In the genomic region with DNA sequence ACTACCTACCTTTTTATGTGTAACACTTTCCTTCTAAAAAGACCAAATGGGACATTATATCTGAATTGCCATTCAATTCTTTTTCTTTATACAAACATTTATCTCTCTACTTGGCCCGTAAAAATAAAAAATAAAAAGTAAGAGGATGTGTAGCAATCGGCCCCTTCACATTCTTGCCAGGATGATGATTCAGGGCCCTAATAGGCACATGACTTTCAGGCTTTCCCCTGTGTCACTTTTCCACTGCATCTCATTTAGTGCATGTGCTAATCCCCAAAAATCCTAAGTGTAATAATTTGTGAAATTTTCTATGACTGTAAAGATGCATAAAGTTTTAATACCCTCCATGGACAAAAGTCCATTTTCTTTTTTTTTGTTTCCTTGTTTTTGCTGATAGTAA, we compare ENCODE assay signal across 14 cellular contexts. TPM values are rescaled to one million over a fixed set of nuclear protein-coding genes. Genes with fewer than 3 reads are reported as not detected.
DNase-seq lines count a peak whose midpoint lies in the region; FAIRE-seq and TF ChIP-seq lines count a peak whose summit lies in the region.
"Had no signal": no experiment of that assay in that cellular context is flagged by ENCODE, and none has a peak within 500 bp of the region (broad histone marks: within the 10 kb centered on the region; RNA-seq: fewer than 3 reads in every experiment).

No MANE protein-coding gene starts in this region.

- POLR2A ChIA-PET in activated CD4-positive, alpha-beta T cell treated with anti-CD3 and anti-CD28 coated beads, Interleukin-2, amount 10 ng/mL, durations not matched to agents 7 days and 5 days (lab: Charles Lee) = no interaction called here

- peak overlapping the region; percentile 43 for H3K9ac ChIP-seq in smooth muscle cell (ENCODE audit: low read depth)

- intact Hi-C loops in activated CD4-positive, alpha-beta T cell treated with anti-CD3 and anti-CD28 coated beads, Interleukin-2, amount 10 ng/mL, durations not matched to agents 24 days and 14 days (cut with micrococcal nuclease) = no loop called here

- H3K27ac Mint-ChIP-seq in activated CD4-positive, alpha-beta T cell treated with anti-CD3 and anti-CD28 coated beads, Interleukin-2, amount 10 ng/mL, durations not matched to agents 7 days and 5 days = no peak overlapping the region
- no peak overlapping the region for H3K27ac Mint-ChIP-seq in activated CD4-positive, alpha-beta T cell treated with anti-CD3 and anti-CD28 coated beads, Interleukin-2, amount 10 ng/mL, durations not matched to agents 24 days and 14 days

- H2AFZ ChIP-seq in smooth muscle cell (ENCODE audit: low read depth) = no peak overlapping the region

- peak; percentile 10 for FAIRE-seq in RCC 7860 (lab: Jason Lieb, UNC)
- FAIRE-seq: GM18507 had no signal

- H3K36me3 Mint-ChIP-seq in activated CD4-positive, alpha-beta T cell treated with anti-CD3 and anti-CD28 coated beads, Interleukin-2, amount 10 ng/mL, durations not matched to agents 7 days and 5 days (ENCODE audit: low read depth) = peaks cover 2% of the 10 kb centered on the region
- peaks cover 2% of the 10 kb centered on the region for H3K36me3 Mint-ChIP-seq in activated CD4-positive, alpha-beta T cell treated with anti-CD3 and anti-CD28 coated beads, Interleukin-2, amount 10 ng/mL, durations not matched to agents 24 days and 14 days (ENCODE audit: low read depth)

- peak; percentile 66 for DNase-seq in GM04504 (ENCODE audit: low read depth)
- no peak for DNase-seq in RCC 7860 (ENCODE audit: low spot score)
- DNase-seq in fibroblast of pulmonary artery (ENCODE audit: low read depth) = peak; percentile 87
- no peak for DNase-seq in smooth muscle cell (lab: John Stamatoyannopoulos, UW; ENCODE audit: unreplicated experiment)
- no peak for DNase-seq in COR-L47 (lab: John Stamatoyannopoulos, UW)
- no peak for DNase-seq in activated CD4-positive, alpha-beta T cell treated with anti-CD3 and anti-CD28 coated beads, Interleukin-2, amount 10 ng/mL, durations not matched to agents 7 days and 5 days
- DNase-seq in activated CD8-positive, alpha-beta memory T cell treated with anti-CD3 and anti-CD28 coated beads for 24 hours = no peak
- no peak for DNase-seq in activated CD4-positive, alpha-beta T cell treated with anti-CD3 and anti-CD28 coated beads, Interleukin-2, amount 10 ng/mL, durations not matched to agents 24 days and 14 days
- DNase-seq: activated T-cell treated with anti-CD3 and anti-CD28 coated beads, Interleukin-2, amount 50 U/mL, for 1 hour; body of pancreas; upper lobe of left lung had no signal

- peaks cover 17% of the 10 kb centered on the region for H3K4me1 ChIP-seq in smooth muscle cell (ENCODE audit: low read depth)
- H3K4me1 ChIP-seq: body of pancreas, prostate gland had no signal

- no peak overlapping the region for H3K4me3 Mint-ChIP-seq in activated CD4-positive, alpha-beta T cell treated with anti-CD3 and anti-CD28 coated beads, Interleukin-2, amount 10 ng/mL, durations not matched to agents 7 days and 5 days
- no peak overlapping the region for H3K4me3 Mint-ChIP-seq in activated CD4-positive, alpha-beta T cell treated with anti-CD3 and anti-CD28 coated beads, Interleukin-2, amount 10 ng/mL, durations not matched to agents 24 days and 14 days

- peaks cover 7% of the 10 kb centered on the region for H3K4me1 Mint-ChIP-seq in activated CD4-positive, alpha-beta T cell treated with anti-CD3 and anti-CD28 coated beads, Interleukin-2, amount 10 ng/mL, durations not matched to agents 7 days and 5 days
- H3K4me1 Mint-ChIP-seq in activated CD4-positive, alpha-beta T cell treated with anti-CD3 and anti-CD28 coated beads, Interleukin-2, amount 10 ng/mL, durations not matched to agents 24 days and 14 days = peaks cover 9% of the 10 kb centered on the region

- H3K9me3 ChIP-seq in smooth muscle cell (replicated peaks; ENCODE audit: low read depth) = no peaks in the 10 kb centered on the region
- H3K9me3 ChIP-seq: body of pancreas, prostate gland had no signal

- H4K20me1 ChIP-seq in smooth muscle cell (ENCODE audit: low read depth) = no peaks in the 10 kb centered on the region

- peaks cover 29% of the 10 kb centered on the region for H3F3A ChIP-seq in smooth muscle cell (ENCODE audit: low read depth)

- H3K79me2 ChIP-seq in smooth muscle cell (ENCODE audit: low read depth) = no peaks in the 10 kb centered on the region

- peak overlapping the region; percentile 13 for H3K4me2 ChIP-seq in smooth muscle cell

- no peaks in the 10 kb centered on the region for H3K27me3 Mint-ChIP-seq in activated CD4-positive, alpha-beta T cell treated with anti-CD3 and anti-CD28 coated beads, Interleukin-2, amount 10 ng/mL, durations not matched to agents 7 days and 5 days
- peaks cover 2% of the 10 kb centered on the region for H3K27me3 Mint-ChIP-seq in activated CD4-positive, alpha-beta T cell treated with anti-CD3 and anti-CD28 coated beads, Interleukin-2, amount 10 ng/mL, durations not matched to agents 24 days and 14 days

- WGBS in smooth muscle cell (ENCODE audit: low lambda C conversion rate) = 35% methylated on average over 2 of the region's 2 CpGs

- H3K4me3 ChIP-seq in fibroblast of pulmonary artery (replicated peaks; ENCODE audit: low read depth, low read length) (no peak overlapping the region), smooth muscle cell (no peak overlapping the region)
- H3K4me3 ChIP-seq: body of pancreas, prostate gland, upper lobe of left lung had no signal

- no peak for TF ChIP-seq CTCF in fibroblast of pulmonary artery (IDR thresholded peaks at IDR 0.05; ENCODE audit: low read length, missing control alignments)
- no peak for TF ChIP-seq CTCF in smooth muscle cell (IDR thresholded peaks at IDR 0.05; ENCODE audit: borderline replicate concordance, insufficient read depth, poor library complexity, severe bottlenecking)

- H3K36me3 ChIP-seq in smooth muscle cell (ENCODE audit: low read depth) = no peaks in the 10 kb centered on the region
- H3K36me3 ChIP-seq: prostate gland, upper lobe of left lung had no signal

- peaks cover 13% of the 10 kb centered on the region for H3K9me3 Mint-ChIP-seq in activated CD4-positive, alpha-beta T cell treated with anti-CD3 and anti-CD28 coated beads, Interleukin-2, amount 10 ng/mL, durations not matched to agents 7 days and 5 days
- peaks cover 22% of the 10 kb centered on the region for H3K9me3 Mint-ChIP-seq in activated CD4-positive, alpha-beta T cell treated with anti-CD3 and anti-CD28 coated beads, Interleukin-2, amount 10 ng/mL, durations not matched to agents 24 days and 14 days

- H3K27me3 ChIP-seq in smooth muscle cell (ENCODE audit: low read depth) = no peaks in the 10 kb centered on the region
- H3K27me3 ChIP-seq: body of pancreas, upper lobe of left lung had no signal

- H3K27ac ChIP-seq in smooth muscle cell (ENCODE audit: low read depth) = peak overlapping the region; percentile 71
- H3K27ac ChIP-seq: body of pancreas, prostate gland, VCaP had no signal

- CTCF ChIA-PET in activated CD4-positive, alpha-beta T cell treated with anti-CD3 and anti-CD28 coated beads, Interleukin-2, amount 10 ng/mL, durations not matched to agents 7 days and 5 days (lab: Charles Lee) = no interaction called here

RNA-seq across cellular contexts. Expression of gene ATP2B1, which starts 23.0 kb away (rescaled TPM):
- 70.1 and 81.7 TPM in 2 replicates for total RNA-seq in smooth muscle cell
- polyA plus RNA-seq in smooth muscle cell = 42.8 and 76.2 TPM in 2 replicates
- 10 to 100 TPM; 24.2 to 26.6 TPM for total RNA-seq in activated CD4-positive, alpha-beta T cell treated with anti-CD3 and anti-CD28 coated beads, Interleukin-2, amount 10 ng/mL, durations not matched to agents 7 days and 5 days
- 19.7 and 22.1 TPM in 2 replicates for total RNA-seq in activated CD4-positive, alpha-beta T cell treated with anti-CD3 and anti-CD28 coated beads, Interleukin-2, amount 10 ng/mL, durations not matched to agents 24 days and 14 days

Comparison
In these comparisons a context has a peak if more than half of its experiments do, and no peak if none do; other contexts are left out.
1. DNase-seq: peak in GM04504 (single experiment) and fibroblast of pulmonary artery (single experiment); none in RCC 7860 (single experiment), smooth muscle cell (single experiment), COR-L47 (single experiment), activated CD4-positive, alpha-beta T cell treated with anti-CD3 and anti-CD28 coated beads, Interleukin-2, amount 10 ng/mL, durations not matched to agents 7 days and 5 days (single experiment), activated CD8-positive, alpha-beta memory T cell treated with anti-CD3 and anti-CD28 coated beads for 24 hours (single experiment) and activated CD4-positive, alpha-beta T cell treated with anti-CD3 and anti-CD28 coated beads, Interleukin-2, amount 10 ng/mL, durations not matched to agents 24 days and 14 days (single experiment).